In the genomic region with DNA sequence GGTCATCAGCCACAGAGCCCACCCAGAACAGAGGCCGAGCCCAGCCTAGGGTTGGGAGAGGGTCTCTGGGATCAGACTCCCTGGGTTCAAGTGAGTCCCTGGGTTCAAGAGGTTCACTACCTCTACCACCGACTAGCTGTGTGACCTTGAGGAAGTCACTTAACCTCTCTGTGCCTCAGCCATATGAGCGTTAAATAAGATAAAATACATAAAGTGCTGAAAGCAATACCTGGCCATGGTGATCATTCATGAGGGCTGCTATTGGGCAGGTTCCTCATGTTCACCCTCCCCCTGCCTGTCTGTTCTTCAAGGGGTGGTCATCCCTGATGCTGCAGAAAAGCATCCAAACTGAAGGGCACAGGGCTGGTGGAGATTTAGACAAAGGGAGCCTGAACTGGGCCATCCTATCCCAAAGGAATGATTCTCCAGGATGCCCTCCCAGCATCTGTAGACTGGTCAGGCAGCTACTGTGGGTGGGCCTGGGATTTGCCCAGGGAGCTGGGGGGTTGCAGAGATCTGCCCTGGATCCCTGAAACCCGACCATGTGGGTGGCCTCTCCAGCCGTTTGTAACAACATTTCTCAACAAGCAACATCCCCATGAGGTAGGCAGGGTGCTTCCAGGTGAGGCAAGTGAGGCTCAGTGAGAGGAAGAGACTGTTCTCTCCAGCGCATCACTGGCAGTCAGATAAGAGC, we compare ENCODE assay signal across 2 cellular contexts.
TF ChIP-seq lines count a peak whose summit lies in the region.

No MANE protein-coding gene starts in this region.

TF ChIP-seq in HCT116, 20 proteins besides CTCF, POLR2A, EP300 and RAD21:
- no peak for TF ChIP-seq EZH2phosphoT487 (IDR thresholded peaks at IDR 0.05; ENCODE audit: borderline replicate concordance)

TF ChIP-seq in H1, 55 proteins besides CTCF, POLR2A, EP300 and RAD21:
- TF ChIP-seq KDM1A (IDR thresholded peaks at IDR 0.05; ENCODE audit: borderline replicate concordance, low read length) (peak; percentile 86; the same call in 1 of the 2 replicates), PHF8 (conservative IDR thresholded peaks at IDR 0.05; ENCODE audit: low read depth, low read length) (no peak), JUND (IDR thresholded peaks at IDR 0.05; ENCODE audit: low read length) (no peak), SIN3A (conservative IDR thresholded peaks at IDR 0.05 in 1 of 2, IDR thresholded peaks at IDR 0.05 in 1 of 2; ENCODE audit: low read depth in 1 of 2, low read length in 2 of 2) (no peak), SP1 (IDR thresholded peaks at IDR 0.05; ENCODE audit: low read depth, low read length) (no peak), SP4 (IDR thresholded peaks at IDR 0.05; ENCODE audit: low read length) (no peak), HDAC2 (IDR thresholded peaks at IDR 0.05; ENCODE audit: borderline replicate concordance in 1 of 2, low read depth in 2 of 2, low read length in 2 of 2) (0 out of 4 replicates have a peak, but pooled peaks of 1 of the 2 experiments have one; percentile 32), JUN (IDR thresholded peaks at IDR 0.05; ENCODE audit: low read depth, low read length) (no peak), CBX8 (IDR thresholded peaks at IDR 0.05; ENCODE audit: borderline replicate concordance, low read depth, low read length) (no peak), CHD2 (IDR thresholded peaks at IDR 0.05; ENCODE audit: low read length) (no peak), GTF2F1 (IDR thresholded peaks at IDR 0.05; ENCODE audit: borderline replicate concordance, low read depth, low read length) (no peak), ZNF274 (IDR thresholded peaks at IDR 0.05; ENCODE audit: borderline replicate concordance, extremely low read depth, low read length) (no peak)
- TF ChIP-seq, protein P1, sequence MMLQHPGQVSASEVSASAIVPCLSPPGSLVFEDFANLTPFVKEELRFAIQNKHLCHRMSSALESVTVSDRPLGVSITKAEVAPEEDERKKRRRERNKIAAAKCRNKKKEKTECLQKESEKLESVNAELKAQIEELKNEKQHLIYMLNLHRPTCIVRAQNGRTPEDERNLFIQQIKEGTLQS (IDR thresholded peaks at IDR 0.05; ENCODE audit: insufficient read depth, low read depth, low read length), result no peak
- TF ChIP-seq, protein P2, sequence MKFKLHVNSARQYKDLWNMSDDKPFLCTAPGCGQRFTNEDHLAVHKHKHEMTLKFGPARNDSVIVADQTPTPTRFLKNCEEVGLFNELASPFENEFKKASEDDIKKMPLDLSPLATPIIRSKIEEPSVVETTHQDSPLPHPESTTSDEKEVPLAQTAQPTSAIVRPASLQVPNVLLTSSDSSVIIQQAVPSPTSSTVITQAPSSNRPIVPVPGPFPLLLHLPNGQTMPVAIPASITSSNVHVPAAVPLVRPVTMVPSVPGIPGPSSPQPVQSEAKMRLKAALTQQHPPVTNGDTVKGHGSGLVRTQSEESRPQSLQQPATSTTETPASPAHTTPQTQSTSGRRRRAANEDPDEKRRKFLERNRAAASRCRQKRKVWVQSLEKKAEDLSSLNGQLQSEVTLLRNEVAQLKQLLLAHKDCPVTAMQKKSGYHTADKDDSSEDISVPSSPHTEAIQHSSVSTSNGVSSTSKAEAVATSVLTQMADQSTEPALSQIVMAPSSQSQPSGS (IDR thresholded peaks at IDR 0.05; ENCODE audit: low read length), result no peak
- TF ChIP-seq, protein P3, sequence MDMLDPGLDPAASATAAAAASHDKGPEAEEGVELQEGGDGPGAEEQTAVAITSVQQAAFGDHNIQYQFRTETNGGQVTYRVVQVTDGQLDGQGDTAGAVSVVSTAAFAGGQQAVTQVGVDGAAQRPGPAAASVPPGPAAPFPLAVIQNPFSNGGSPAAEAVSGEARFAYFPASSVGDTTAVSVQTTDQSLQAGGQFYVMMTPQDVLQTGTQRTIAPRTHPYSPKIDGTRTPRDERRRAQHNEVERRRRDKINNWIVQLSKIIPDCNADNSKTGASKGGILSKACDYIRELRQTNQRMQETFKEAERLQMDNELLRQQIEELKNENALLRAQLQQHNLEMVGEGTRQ (IDR thresholded peaks at IDR 0.05; ENCODE audit: low read length), result no peak
- TF ChIP-seq, protein P4, sequence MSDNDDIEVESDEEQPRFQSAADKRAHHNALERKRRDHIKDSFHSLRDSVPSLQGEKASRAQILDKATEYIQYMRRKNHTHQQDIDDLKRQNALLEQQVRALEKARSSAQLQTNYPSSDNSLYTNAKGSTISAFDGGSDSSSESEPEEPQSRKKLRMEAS (IDR thresholded peaks at IDR 0.05), result no peak
